In the genomic region with DNA sequence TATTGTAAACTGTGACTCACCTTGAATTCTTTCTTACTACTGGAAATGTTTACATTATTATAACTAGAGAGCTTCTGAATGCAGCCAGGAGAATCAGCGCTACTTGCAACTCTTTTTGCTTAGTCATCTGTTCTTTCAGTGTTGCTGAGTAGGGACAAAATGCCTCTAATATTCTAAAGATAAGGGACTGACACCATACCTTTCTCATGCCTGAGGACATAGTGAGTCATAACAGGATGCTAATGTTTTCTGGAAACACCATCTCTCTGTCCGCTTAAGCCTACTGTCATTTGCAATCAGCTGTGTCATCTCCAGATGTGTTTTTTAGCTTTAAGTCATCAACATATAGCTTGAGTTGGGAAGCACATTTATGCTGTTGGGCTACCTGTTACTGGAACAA, we compare ENCODE assay signal across 10 cellular contexts.
DNase-seq lines count a peak whose midpoint lies in the region; ATAC-seq, FAIRE-seq and TF ChIP-seq lines count a peak whose summit lies in the region.
"Had no signal": no experiment of that assay in that cellular context is flagged by ENCODE, and none has a peak within 500 bp of the region (broad histone marks: within the 10 kb centered on the region; RNA-seq: fewer than 3 reads in every experiment).

No MANE protein-coding gene starts in this region.

- intact Hi-C loops in HepG2 (cut with micrococcal nuclease; ENCODE audit: unreplicated experiment), result loop anchor here (10.0 kb wide), 1 partner anchor 382 kb away; no protein-coding TSS in a partner anchor
- intact Hi-C loops in right lobe of liver (cut with DNase I), result no loop called here
- intact Hi-C loops in activated CD4-positive, alpha-beta T cell treated with anti-CD3 and anti-CD28 coated beads, Interleukin-2, amount 10 ng/mL, durations not matched to agents 24 days and 14 days (cut with micrococcal nuclease), result no loop called here

- TF ChIP-seq CTCF in HepG2 (CRISPR knock-in tag; IDR thresholded peaks at IDR 0.05) (no peak), right lobe of liver (IDR thresholded peaks at IDR 0.05) (no peak), endodermal cell (conservative IDR thresholded peaks at IDR 0.05) (no peak)

- H3K27ac Mint-ChIP-seq in T-helper 1 cell treated with Interleukin-12 subunit alpha and Interleukin-12 subunit beta and Interleukin-4 antibody, amounts not matched to agents 30 μg/mL and 1 μg/mL, for 36 hours, result peak overlapping the region; percentile 2
- H3K27ac Mint-ChIP-seq in stimulated activated effector memory CD8-positive, alpha-beta T cell treated with anti-CD3 and anti-CD28 coated beads, Interleukin-12 subunit alpha, Interleukin-12 subunit beta, amount 100 ng/mL, for 72 hours, result no peak overlapping the region
- H3K27ac Mint-ChIP-seq in activated CD4-positive, alpha-beta T cell treated with anti-CD3 and anti-CD28 coated beads, Interleukin-2, amount 10 ng/mL, durations not matched to agents 24 days and 14 days, result no peak overlapping the region
- no peak overlapping the region for H3K27ac Mint-ChIP-seq in endodermal cell

- TF ChIP-seq RAD21 in HepG2 (CRISPR knock-in tag; IDR thresholded peaks at IDR 0.05), result no peak

- in situ Hi-C loops in HepG2 (cut with HindIII; ENCODE audit: extremely low pct_ligation_motif_present, low pct_unique_long_range_greater_than_20kb), result no loop called here

- TF ChIP-seq EP300 in HepG2 (IDR thresholded peaks at IDR 0.05; ENCODE audit: low read depth in 2 of 2, low read length in 2 of 2) (no peak), HepG2 (CRISPR knock-in tag; IDR thresholded peaks at IDR 0.05; ENCODE audit: borderline replicate concordance) (no peak)

- H3K36me3 ChIP-seq in HepG2 (replicated peaks in 1 of 2; ENCODE audit: control insufficient read depth in 1 of 2, insufficient read depth in 2 of 2, low read length in 2 of 2), result no peaks in the 10 kb centered on the region
- H3K36me3 ChIP-seq in right lobe of liver, result no peaks in the 10 kb centered on the region
- H3K36me3 ChIP-seq in endodermal cell (ENCODE audit: control insufficient read depth, insufficient read depth, low read length), result no peaks in the 10 kb centered on the region

- no peak for FAIRE-seq in HepG2 (lab: Jason Lieb, UNC)
- FAIRE-seq: TTC549 had no signal

- POLR2A ChIA-PET in HepG2 (lab: Yijun Ruan, JAX), result no interaction called here

- no peak for ATAC-seq in HepG2
- ATAC-seq in right lobe of liver, result no peak
- peak; percentile 94 for ATAC-seq in HG02973 (IDR thresholded peaks at IDR 0.05; ENCODE audit: unreplicated experiment)
- ATAC-seq in stimulated activated effector memory CD8-positive, alpha-beta T cell treated with anti-CD3 and anti-CD28 coated beads, Interleukin-12 subunit alpha, Interleukin-12 subunit beta, amount 100 ng/mL, for 72 hours, result peak; percentile 94

- WGBS in HepG2 (ENCODE audit: low lambda C conversion rate), result 23% methylated on average over 2 of the region's 2 CpGs
- WGBS in right lobe of liver (ENCODE audit: insufficient coverage, low coverage, low lambda C conversion rate, missing lambda C conversion rate), result 60% methylated on average over 2 of the region's 2 CpGs
- WGBS in endodermal cell (ENCODE audit: insufficient coverage in 1 of 2, insufficient read length in 1 of 2), 2 experiments, result 90 to 94% methylated on average over 2 of the region's 2 CpGs

- no peak overlapping the region for H2AFZ ChIP-seq in HepG2 (ENCODE audit: low read length)

- CTCF ChIA-PET in HepG2 (lab: Yijun Ruan, JAX; ENCODE audit: low intra/inter-chr PET ratio, low total read pairs), result no interaction called here

- TF ChIP-seq POLR2A in HepG2 (IDR thresholded peaks at IDR 0.05; ENCODE audit: insufficient read depth in 1 of 2, low read depth in 2 of 2, low read length in 2 of 2) (no peak), right lobe of liver (IDR thresholded peaks at IDR 0.05) (no peak)

- H3K4me3 ChIP-seq in HepG2 (replicated peaks in 1 of 3; ENCODE audit: insufficient read depth in 1 of 3, low read depth in 2 of 3, low read length in 3 of 3) (no peak overlapping the region), right lobe of liver (no peak overlapping the region), endodermal cell (ENCODE audit: low read length) (no peak overlapping the region)

- BruUV-seq in HepG2 (replicated peaks; lab: Mats Ljungman, UMichigan), result no TSS peak

- DNase-seq in HepG2 (ENCODE audit: low spot score) (no peak), right lobe of liver (no peak), SHP77 (lab: John Stamatoyannopoulos, UW) (no peak), endodermal cell (no peak)
- no peak for DNase-seq in stimulated activated effector memory CD8-positive, alpha-beta T cell treated with anti-CD3 and anti-CD28 coated beads, Interleukin-12 subunit alpha, Interleukin-12 subunit beta, amount 100 ng/mL, for 72 hours (ENCODE audit: low spot score in 2 of 2)
- no peak for DNase-seq in activated CD4-positive, alpha-beta T cell treated with anti-CD3 and anti-CD28 coated beads, Interleukin-2, amount 10 ng/mL, durations not matched to agents 24 days and 14 days

- peaks cover 8% of the 10 kb centered on the region for H3K27me3 Mint-ChIP-seq in T-helper 1 cell treated with Interleukin-12 subunit alpha and Interleukin-12 subunit beta and Interleukin-4 antibody, amounts not matched to agents 30 μg/mL and 1 μg/mL, for 36 hours (ENCODE audit: low read depth)
- peaks cover 18% of the 10 kb centered on the region for H3K27me3 Mint-ChIP-seq in activated CD4-positive, alpha-beta T cell treated with anti-CD3 and anti-CD28 coated beads, Interleukin-2, amount 10 ng/mL, durations not matched to agents 24 days and 14 days
- H3K27me3 Mint-ChIP-seq in endodermal cell (ENCODE audit: insufficient read depth), result no peaks in the 10 kb centered on the region

- H3K27me3 ChIP-seq in HepG2 (ENCODE audit: control insufficient read depth in 1 of 2, insufficient read depth in 2 of 2, low read length in 2 of 2) (no peaks in the 10 kb centered on the region), right lobe of liver (no peaks in the 10 kb centered on the region), endodermal cell (ENCODE audit: control insufficient read depth, insufficient read depth, low read length, poor library complexity, severe bottlenecking) (no peaks in the 10 kb centered on the region)

- no peaks in the 10 kb centered on the region for H3K9me3 Mint-ChIP-seq in T-helper 1 cell treated with Interleukin-12 subunit alpha and Interleukin-12 subunit beta and Interleukin-4 antibody, amounts not matched to agents 30 μg/mL and 1 μg/mL, for 36 hours
- no peaks in the 10 kb centered on the region for H3K9me3 Mint-ChIP-seq in stimulated activated effector memory CD8-positive, alpha-beta T cell treated with anti-CD3 and anti-CD28 coated beads, Interleukin-12 subunit alpha, Interleukin-12 subunit beta, amount 100 ng/mL, for 72 hours
- H3K9me3 Mint-ChIP-seq in activated CD4-positive, alpha-beta T cell treated with anti-CD3 and anti-CD28 coated beads, Interleukin-2, amount 10 ng/mL, durations not matched to agents 24 days and 14 days, result peaks cover 7% of the 10 kb centered on the region
- H3K9me3 Mint-ChIP-seq in endodermal cell, result no peaks in the 10 kb centered on the region

- H3K4me1 Mint-ChIP-seq in T-helper 1 cell treated with Interleukin-12 subunit alpha and Interleukin-12 subunit beta and Interleukin-4 antibody, amounts not matched to agents 30 μg/mL and 1 μg/mL, for 36 hours (ENCODE audit: low read depth), result peaks cover 11% of the 10 kb centered on the region
- peaks cover 13% of the 10 kb centered on the region for H3K4me1 Mint-ChIP-seq in stimulated activated effector memory CD8-positive, alpha-beta T cell treated with anti-CD3 and anti-CD28 coated beads, Interleukin-12 subunit alpha, Interleukin-12 subunit beta, amount 100 ng/mL, for 72 hours
- peaks cover 7% of the 10 kb centered on the region for H3K4me1 Mint-ChIP-seq in activated CD4-positive, alpha-beta T cell treated with anti-CD3 and anti-CD28 coated beads, Interleukin-2, amount 10 ng/mL, durations not matched to agents 24 days and 14 days
- peaks cover 11% of the 10 kb centered on the region for H3K4me1 Mint-ChIP-seq in endodermal cell
- H3K4me1 Mint-ChIP-seq: neural crest cell had no signal

- H3K9me3 ChIP-seq in HepG2 (ENCODE audit: low read length) (no peaks in the 10 kb centered on the region), right lobe of liver (no peaks in the 10 kb centered on the region), endodermal cell (ENCODE audit: control insufficient read depth, low read length) (no peaks in the 10 kb centered on the region)

- H3K9ac ChIP-seq in HepG2 (ENCODE audit: insufficient read depth, low read depth, low read length) (no peak overlapping the region), endodermal cell (ENCODE audit: extremely low read depth, low read length, poor library complexity, severe bottlenecking) (no peak overlapping the region)

- H3K4me1 ChIP-seq in HepG2 (ENCODE audit: insufficient read depth, low read length), result no peaks in the 10 kb centered on the region
- H3K4me1 ChIP-seq in right lobe of liver, result no peaks in the 10 kb centered on the region
- H3K4me1 ChIP-seq in endodermal cell (ENCODE audit: control insufficient read depth, insufficient read depth, low read length), result peaks cover 3% of the 10 kb centered on the region

- no peaks in the 10 kb centered on the region for H3K36me3 Mint-ChIP-seq in T-helper 1 cell treated with Interleukin-12 subunit alpha and Interleukin-12 subunit beta and Interleukin-4 antibody, amounts not matched to agents 30 μg/mL and 1 μg/mL, for 36 hours (ENCODE audit: low read depth)
- no peaks in the 10 kb centered on the region for H3K36me3 Mint-ChIP-seq in stimulated activated effector memory CD8-positive, alpha-beta T cell treated with anti-CD3 and anti-CD28 coated beads, Interleukin-12 subunit alpha, Interleukin-12 subunit beta, amount 100 ng/mL, for 72 hours
- no peaks in the 10 kb centered on the region for H3K36me3 Mint-ChIP-seq in activated CD4-positive, alpha-beta T cell treated with anti-CD3 and anti-CD28 coated beads, Interleukin-2, amount 10 ng/mL, durations not matched to agents 24 days and 14 days (ENCODE audit: low read depth)
- no peaks in the 10 kb centered on the region for H3K36me3 Mint-ChIP-seq in endodermal cell (ENCODE audit: low read depth)

- no peak overlapping the region for H3K27ac ChIP-seq in HepG2 (ENCODE audit: extremely low read length, insufficient read depth, low read length)
- no peak overlapping the region for H3K27ac ChIP-seq in right lobe of liver
- H3K27ac ChIP-seq in endodermal cell (ENCODE audit: low read depth, low read length), result no peak overlapping the region

- H3K4me3 Mint-ChIP-seq in T-helper 1 cell treated with Interleukin-12 subunit alpha and Interleukin-12 subunit beta and Interleukin-4 antibody, amounts not matched to agents 30 μg/mL and 1 μg/mL, for 36 hours, result no peak overlapping the region
- H3K4me3 Mint-ChIP-seq in stimulated activated effector memory CD8-positive, alpha-beta T cell treated with anti-CD3 and anti-CD28 coated beads, Interleukin-12 subunit alpha, Interleukin-12 subunit beta, amount 100 ng/mL, for 72 hours, result no peak overlapping the region
- H3K4me3 Mint-ChIP-seq in activated CD4-positive, alpha-beta T cell treated with anti-CD3 and anti-CD28 coated beads, Interleukin-2, amount 10 ng/mL, durations not matched to agents 24 days and 14 days, result no peak overlapping the region
- H3K4me3 Mint-ChIP-seq in endodermal cell, result no peak overlapping the region
- H3K4me3 Mint-ChIP-seq: neural crest cell had no signal

- H3K79me2 ChIP-seq in HepG2 (ENCODE audit: insufficient read depth, low read length), result no peaks in the 10 kb centered on the region

- no peaks in the 10 kb centered on the region for H4K20me1 ChIP-seq in HepG2 (ENCODE audit: insufficient read depth, low read length)

- no peak overlapping the region for H3K4me2 ChIP-seq in HepG2 (ENCODE audit: low read depth, low read length)

Comparison
In these comparisons a context has a peak if more than half of its experiments do, and no peak if none do; other contexts are left out.
1. ATAC-seq: peak in HG02973 (single experiment) and stimulated activated effector memory CD8-positive, alpha-beta T cell treated with anti-CD3 and anti-CD28 coated beads, Interleukin-12 subunit alpha, Interleukin-12 subunit beta, amount 100 ng/mL, for 72 hours (single experiment); none in HepG2 (single experiment) and right lobe of liver (0 of 4).